ENCODE assay signal across 24 cellular contexts in genomic region chr12:128286970-128287369, GRCh38. TPM values are rescaled to one million over a fixed set of nuclear protein-coding genes. Genes with fewer than 3 reads are reported as not detected.
"Had no signal": no experiment of that assay in that cellular context is flagged by ENCODE, and none has a peak within 500 bp of the region (broad histone marks: within the 10 kb centered on the region; RNA-seq: fewer than 3 reads in every experiment).

No MANE protein-coding gene starts in this region.

- H3K27ac Mint-ChIP-seq: activated B cell treated with CpG ODN at 0.5 μM for 24 hours; activated CD8-positive, alpha-beta T cell treated with anti-CD3 and anti-CD28 coated beads, Interleukin-2, amount 10 ng/mL, durations not matched to agents 7 days and 5 days; activated naive CD8-positive, alpha-beta T cell treated with anti-CD3 and anti-CD28 coated beads, Interleukin-2, amount 10 ng/mL, durations not matched to agents 7 days and 5 days; activated T-cell treated with anti-CD3 and anti-CD28 coated beads, Interleukin-2, amount 50 U/mL, for 24 hours; activated T-helper 2 cell treated with anti-CD3 and anti-CD28 coated beads, Interferon-gamma antibody, Interleukin-2, Interleukin-4, amounts not matched to agents 10 μg/mL and 5 μg/mL and 100 μg/mL, durations not matched to agents 14 hours and 24 hours and 36 hours; dendritic cell treated with granulocyte-macrophage colony-stimulating factor and Interleukin-4, amounts not matched to agents 40 ng/mL and 50 ng/mL, for 4 days; stimulated activated effector memory CD8-positive, alpha-beta T cell treated with anti-CD3 and anti-CD28 coated beads, Interleukin-12 subunit alpha, Interleukin-12 subunit beta, amount 100 ng/mL, for 72 hours; T-helper 2 cell treated with Interferon-gamma antibody and Interleukin-4, amounts not matched to agents 5 μg/mL and 100 μg/mL, for 36 hours had no signal

- H3K27me3 Mint-ChIP-seq: activated B cell treated with CpG ODN at 0.5 μM for 24 hours; activated naive CD8-positive, alpha-beta T cell treated with anti-CD3 and anti-CD28 coated beads, Interleukin-2, amount 10 ng/mL, durations not matched to agents 7 days and 5 days; dendritic cell treated with granulocyte-macrophage colony-stimulating factor and Interleukin-4, amounts not matched to agents 40 ng/mL and 50 ng/mL, for 4 days had no signal

- ATAC-seq: activated CD8-positive, alpha-beta T cell treated with anti-CD3 and anti-CD28 coated beads, Interleukin-2, amount 10 ng/mL, durations not matched to agents 7 days and 5 days; esophagus mucosa; left colon; right lobe of liver; stimulated activated effector memory CD8-positive, alpha-beta T cell treated with anti-CD3 and anti-CD28 coated beads, Interleukin-12 subunit alpha, Interleukin-12 subunit beta, amount 100 ng/mL, for 72 hours had no signal

- H3K4me1 Mint-ChIP-seq: activated B cell treated with CpG ODN at 0.5 μM for 24 hours; activated naive CD8-positive, alpha-beta T cell treated with anti-CD3 and anti-CD28 coated beads, Interleukin-2, amount 10 ng/mL, durations not matched to agents 7 days and 5 days; stimulated activated effector memory CD8-positive, alpha-beta T cell treated with anti-CD3 and anti-CD28 coated beads, Interleukin-12 subunit alpha, Interleukin-12 subunit beta, amount 100 ng/mL, for 72 hours had no signal

- FAIRE-seq: astrocyte, bronchial epithelial cell, islet of Langerhans had no signal

- H3K4me2 ChIP-seq: neural progenitor cell had no signal

- DNase-seq: activated B cell treated with CpG ODN at 0.5 μM for 24 hours; activated CD4-positive, alpha-beta T cell treated with anti-CD3 and anti-CD28 coated beads for 4 hours; activated CD8-positive, alpha-beta T cell treated with anti-CD3 and anti-CD28 coated beads, Interleukin-2, amount 10 ng/mL, durations not matched to agents 7 days and 5 days; activated naive CD4-positive, alpha-beta T cell treated with Interleukin-2 at 50 U/mL for 16 hours; activated naive CD8-positive, alpha-beta T cell treated with anti-CD3 and anti-CD28 coated beads, Interleukin-2, amount 10 ng/mL, durations not matched to agents 7 days and 5 days; activated T-cell treated with anti-CD3 and anti-CD28 coated beads, Interleukin-2, amount 50 U/mL, for 24 hours; effector CD8-positive, alpha-beta T cell; hippocampal formation; left colon; right lobe of liver; stimulated activated CD4-positive, alpha-beta T cell treated with anti-CD3 and anti-CD28 coated beads, Interleukin-4, amount 100 ng/mL, for 24 hours had no signal

- H3K36me3 ChIP-seq: neural progenitor cell, right lobe of liver had no signal

- H3K4me1 ChIP-seq: psoas muscle, right lobe of liver had no signal

- H3K27ac ChIP-seq: neural progenitor cell, psoas muscle, right lobe of liver, SK-N-MC had no signal

- H3K9me3 ChIP-seq: psoas muscle, right lobe of liver had no signal

- H2AFZ ChIP-seq: neural progenitor cell had no signal

- H3K27me3 ChIP-seq: right lobe of liver had no signal

- H3K4me3 Mint-ChIP-seq: activated B cell treated with CpG ODN at 0.5 μM for 24 hours; activated CD8-positive, alpha-beta T cell treated with anti-CD3 and anti-CD28 coated beads, Interleukin-2, amount 10 ng/mL, durations not matched to agents 7 days and 5 days; activated naive CD8-positive, alpha-beta T cell treated with anti-CD3 and anti-CD28 coated beads, Interleukin-2, amount 10 ng/mL, durations not matched to agents 7 days and 5 days; activated T-cell treated with anti-CD3 and anti-CD28 coated beads, Interleukin-2, amount 50 U/mL, for 24 hours; dendritic cell treated with granulocyte-macrophage colony-stimulating factor and Interleukin-4, amounts not matched to agents 40 ng/mL and 50 ng/mL, for 4 days; neural progenitor cell; stimulated activated effector memory CD8-positive, alpha-beta T cell treated with anti-CD3 and anti-CD28 coated beads, Interleukin-12 subunit alpha, Interleukin-12 subunit beta, amount 100 ng/mL, for 72 hours; T-helper 2 cell treated with Interferon-gamma antibody and Interleukin-4, amounts not matched to agents 5 μg/mL and 100 μg/mL, for 36 hours had no signal

- H3K4me3 ChIP-seq: neural progenitor cell, psoas muscle, right lobe of liver, SK-N-MC had no signal

- H3K9ac ChIP-seq: neural progenitor cell had no signal

- H3K9me3 Mint-ChIP-seq: activated B cell treated with CpG ODN at 0.5 μM for 24 hours had no signal

- H3K36me3 Mint-ChIP-seq: activated naive CD8-positive, alpha-beta T cell treated with anti-CD3 and anti-CD28 coated beads, Interleukin-2, amount 10 ng/mL, durations not matched to agents 7 days and 5 days; stimulated activated effector memory CD8-positive, alpha-beta T cell treated with anti-CD3 and anti-CD28 coated beads, Interleukin-12 subunit alpha, Interleukin-12 subunit beta, amount 100 ng/mL, for 72 hours had no signal

RNA-seq across cellular contexts. Expression of gene TMEM132C, which starts 20.0 kb away (rescaled TPM):
- total RNA-seq: activated B cell treated with CpG ODN at 0.5 μM for 24 hours; activated CD8-positive, alpha-beta T cell treated with anti-CD3 and anti-CD28 coated beads, Interleukin-2, amount 10 ng/mL, durations not matched to agents 7 days and 5 days; activated naive CD8-positive, alpha-beta T cell treated with anti-CD3 and anti-CD28 coated beads, Interleukin-2, amount 10 ng/mL, durations not matched to agents 7 days and 5 days; activated T-helper 2 cell treated with anti-CD3 and anti-CD28 coated beads, Interferon-gamma antibody, Interleukin-2, Interleukin-4, amounts not matched to agents 10 μg/mL and 5 μg/mL and 100 μg/mL, durations not matched to agents 14 hours and 24 hours and 36 hours; astrocyte; bronchial epithelial cell; glomerular endothelial cell; osteocyte had no signal
